ENCODE assay signal across 23 cellular contexts in the genomic region with DNA sequence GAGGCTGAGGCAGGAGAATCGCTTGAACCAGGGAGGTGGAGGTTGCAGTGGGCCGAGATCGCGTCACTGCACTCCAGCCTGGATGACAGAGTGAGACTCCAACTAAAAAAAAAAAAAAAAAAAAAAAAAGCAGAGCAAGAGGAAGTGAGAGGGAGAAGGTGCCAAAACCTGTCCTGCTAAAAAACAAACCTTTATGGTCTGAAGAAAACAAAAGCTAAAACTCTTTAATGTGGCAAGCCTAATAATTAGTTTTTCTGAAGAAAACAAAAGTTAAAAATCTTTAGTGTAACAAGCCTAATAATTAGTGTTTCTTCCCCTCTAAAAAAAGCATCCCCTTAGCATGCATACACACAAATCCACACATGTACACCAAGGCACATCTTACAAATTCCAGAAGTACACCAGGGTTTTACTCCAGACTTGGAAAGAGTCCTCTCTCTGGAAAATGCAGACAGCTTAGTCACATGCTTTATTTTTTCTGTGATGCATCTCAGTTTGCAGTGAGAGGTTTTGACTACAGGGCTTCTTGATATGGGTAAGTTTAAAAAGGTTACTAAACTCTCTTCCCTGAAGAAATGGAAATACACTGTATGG.
DNase-seq lines count a peak whose midpoint lies in the region; ATAC-seq, FAIRE-seq and TF ChIP-seq lines count a peak whose summit lies in the region.
"Had no signal": no experiment of that assay in that cellular context is flagged by ENCODE, and none has a peak within 500 bp of the region (broad histone marks: within the 10 kb centered on the region; RNA-seq: fewer than 3 reads in every experiment).

No MANE protein-coding gene starts in this region.

- H3K4me1 Mint-ChIP-seq in astrocyte (ENCODE audit: low read depth, unreplicated experiment): peaks cover 13% of the 10 kb centered on the region
- peaks cover 14% of the 10 kb centered on the region for H3K4me1 Mint-ChIP-seq in osteocyte (ENCODE audit: unreplicated experiment)

- no peak overlapping the region for H3K4me3 Mint-ChIP-seq in astrocyte (ENCODE audit: unreplicated experiment)
- no peak overlapping the region for H3K4me3 Mint-ChIP-seq in osteocyte (ENCODE audit: unreplicated experiment)
- H3K4me3 Mint-ChIP-seq: CD14-positive monocyte had no signal

- no peak for DNase-seq in GM19239 (ENCODE audit: insufficient read length, low spot score)
- no peak for DNase-seq in astrocyte (ENCODE audit: low read depth)
- peak; percentile 7 for DNase-seq in fibroblast of the aortic adventitia (ENCODE audit: low read depth)
- no peak for DNase-seq in globus pallidus (ENCODE audit: low spot score)
- DNase-seq in neuronal stem cell (ENCODE audit: low spot score): no peak
- no peak for DNase-seq in osteocyte (ENCODE audit: extremely low spot score, unreplicated experiment)
- DNase-seq: BE2C, Calu3, DND-41, HCEC 1CT, NCI-H1092, NCI-H1417 treated with DMSO at 0.1 percent for 48 hours, NCI-H1694 treated with DMSO at 0.1 percent for 48 hours, NCI-H2081, NCI-H2171, NCI-H226, NCI-H510A, NCI-H69, SHP77 treated with DMSO at 0.1 percent for 48 hours had no signal

- H2AFZ ChIP-seq in astrocyte (ENCODE audit: low read depth, low read length) (no peak overlapping the region), neuronal stem cell (ENCODE audit: low read length) (no peak overlapping the region)

- no peak overlapping the region for H3K18ac ChIP-seq in neuronal stem cell (ENCODE audit: low read length)

- H3K9me3 Mint-ChIP-seq in astrocyte (ENCODE audit: unreplicated experiment) (no peaks in the 10 kb centered on the region), osteocyte (ENCODE audit: unreplicated experiment) (no peaks in the 10 kb centered on the region)
- H3K9me3 Mint-ChIP-seq: CD14-positive monocyte had no signal

- H3K4me1 ChIP-seq in astrocyte (ENCODE audit: insufficient read depth, low read length) (no peaks in the 10 kb centered on the region), neuronal stem cell (ENCODE audit: control insufficient read depth in 2 of 2, insufficient read depth in 1 of 2, low read depth in 1 of 2, low read length in 2 of 2) (peaks cover 0 to 4% of the 10 kb centered on the region in 2 donors)
- H3K4me1 ChIP-seq: BE2C had no signal

- H3K27me3 Mint-ChIP-seq in astrocyte (ENCODE audit: low read depth, unreplicated experiment) (no peaks in the 10 kb centered on the region), osteocyte (ENCODE audit: unreplicated experiment) (no peaks in the 10 kb centered on the region)

- no CpG with 5 or more reads among the region's 4 CpGs for WGBS in neuronal stem cell (ENCODE audit: extremely low coverage in 2 of 2, insufficient read length in 2 of 2, insufficient replicate concordance in 1 of 2), 2 donors

- no peak overlapping the region for H3K27ac ChIP-seq in astrocyte (ENCODE audit: low read depth, low read length)
- no peak overlapping the region for H3K27ac ChIP-seq in neuronal stem cell (replicated peaks; ENCODE audit: low read length)

- no peaks in the 10 kb centered on the region for H3K9me3 ChIP-seq in astrocyte (ENCODE audit: insufficient read depth, low read depth, low read length)
- no peaks in the 10 kb centered on the region for H3K9me3 ChIP-seq in neuronal stem cell (replicated peaks in 1 of 2; ENCODE audit: control insufficient read depth in 2 of 2, insufficient read depth in 1 of 2, low read depth in 1 of 2, low read length in 2 of 2)
- H3K9me3 ChIP-seq: BE2C had no signal

- H3K9ac ChIP-seq in astrocyte (ENCODE audit: low read length) (no peak overlapping the region), neuronal stem cell (ENCODE audit: low read depth, low read length, poor library complexity) (no peak overlapping the region)

- FAIRE-seq in GM19239 (lab: Jason Lieb, UNC) (peak; percentile 63), astrocyte (lab: Jason Lieb, UNC) (peak; percentile 32)
- FAIRE-seq: H1 had no signal

- H4K91ac ChIP-seq in neuronal stem cell (ENCODE audit: low read depth, low read length, poor library complexity): no peak overlapping the region

- H2BK12ac ChIP-seq in neuronal stem cell (ENCODE audit: low read length): no peak overlapping the region

- H3K27me3 ChIP-seq in astrocyte (ENCODE audit: insufficient read depth, low read length) (no peaks in the 10 kb centered on the region), neuronal stem cell (ENCODE audit: control insufficient read depth in 3 of 3, insufficient read depth in 3 of 3, low read depth in 1 of 3, low read length in 3 of 3) (no peaks in the 10 kb centered on the region)
- H3K27me3 ChIP-seq: BE2C had no signal

- no peak overlapping the region for H4K8ac ChIP-seq in neuronal stem cell (ENCODE audit: low read depth, low read length)

- no peak overlapping the region for H2BK5ac ChIP-seq in neuronal stem cell (ENCODE audit: low read length)

- H3K27ac Mint-ChIP-seq in astrocyte (ENCODE audit: unreplicated experiment) (no peak overlapping the region), osteocyte (ENCODE audit: unreplicated experiment) (no peak overlapping the region)
- H3K27ac Mint-ChIP-seq: CD14-positive monocyte had no signal

- no peak overlapping the region for H3K4me2 ChIP-seq in astrocyte (ENCODE audit: low read length)
- H3K4me2 ChIP-seq in neuronal stem cell (ENCODE audit: insufficient read depth, low read length, poor library complexity, severe bottlenecking): no peak overlapping the region

- H3K4me3 ChIP-seq in astrocyte (ENCODE audit: insufficient read depth, low read depth, low read length) (no peak overlapping the region), fibroblast of the aortic adventitia (ENCODE audit: low read depth, low read length) (no peak overlapping the region), neuronal stem cell (ENCODE audit: low read length in 2 of 2) (no peak overlapping the region)

- TF ChIP-seq CTCF in astrocyte (IDR thresholded peaks at IDR 0.05; ENCODE audit: insufficient read depth, low read depth, low read length) (no peak), fibroblast of the aortic adventitia (IDR thresholded peaks at IDR 0.05; ENCODE audit: insufficient read depth, low read length) (no peak), osteocyte (IDR thresholded peaks at IDR 0.05) (no peak)

- no peak for ATAC-seq in GM19328 (IDR thresholded peaks at IDR 0.05; ENCODE audit: unreplicated experiment)
- ATAC-seq: Panc1 had no signal

- H3K4ac ChIP-seq in neuronal stem cell (ENCODE audit: low read length): no peak overlapping the region

- no peaks in the 10 kb centered on the region for H3K79me1 ChIP-seq in neuronal stem cell (ENCODE audit: low read depth, low read length)

- no peak overlapping the region for H2BK120ac ChIP-seq in neuronal stem cell (ENCODE audit: low read depth, low read length)

- no peak overlapping the region for H2AK5ac ChIP-seq in neuronal stem cell (ENCODE audit: low read depth, low read length)

- H3K36me3 Mint-ChIP-seq in astrocyte (ENCODE audit: low read depth, unreplicated experiment) (peaks cover 12% of the 10 kb centered on the region), osteocyte (ENCODE audit: unreplicated experiment) (peaks cover 12% of the 10 kb centered on the region)

- H2BK15ac ChIP-seq in neuronal stem cell (ENCODE audit: low read length): no peak overlapping the region

- no peak overlapping the region for H3K14ac ChIP-seq in neuronal stem cell (ENCODE audit: low read length)

- peaks cover 18% of the 10 kb centered on the region for H4K20me1 ChIP-seq in astrocyte (ENCODE audit: insufficient read depth, low read length)

- H3K23ac ChIP-seq in neuronal stem cell (ENCODE audit: low read depth, low read length, poor library complexity): no peak overlapping the region

- H3K79me2 ChIP-seq in astrocyte (ENCODE audit: insufficient read depth, low read length): no peaks in the 10 kb centered on the region

- H3K36me3 ChIP-seq in astrocyte (ENCODE audit: insufficient read depth, low read length) (peaks cover 5% of the 10 kb centered on the region), neuronal stem cell (replicated peaks in 1 of 2; ENCODE audit: control insufficient read depth in 2 of 2, insufficient read depth in 2 of 2, low read length in 2 of 2) (peaks cover 4 to 24% of the 10 kb centered on the region in 2 donors)
